ENCODE assay signal across 11 cellular contexts in genomic region chr4:6279582-6280289, GRCh38.
"Had no signal": no experiment of that assay in that cellular context is flagged by ENCODE, and none has a peak within 500 bp of the region (broad histone marks: within the 10 kb centered on the region; RNA-seq: fewer than 3 reads in every experiment).

No MANE protein-coding gene starts in this region.

- H3K4me3 ChIP-seq: lung, psoas muscle had no signal

- DNase-seq: activated CD4-positive, alpha-beta T cell treated with anti-CD3 and anti-CD28 coated beads for 48 hours; activated CD8-positive, alpha-beta memory T cell treated with anti-CD3 and anti-CD28 coated beads, Interleukin-2, amount 50 U/mL, for 48 hours; activated naive CD8-positive, alpha-beta T cell treated with anti-CD3 and anti-CD28 coated beads, Interleukin-2, amount 10 ng/mL, durations not matched to agents 7 days and 5 days; anterior cingulate cortex; naive thymus-derived CD4-positive, alpha-beta T cell; psoas muscle; stimulated activated CD4-positive, alpha-beta T cell treated with anti-CD3 and anti-CD28 coated beads, Interleukin-4, amount 100 ng/mL, for 1 hour had no signal

- H3K27ac ChIP-seq: psoas muscle had no signal

- FAIRE-seq: bronchial epithelial cell, frontal cortex had no signal

- H3K4me1 ChIP-seq: psoas muscle had no signal

- H3K4me2 ChIP-seq: SK-N-SH had no signal

- H3K9ac ChIP-seq: SK-N-SH had no signal

- H3K9me3 ChIP-seq: psoas muscle, SK-N-SH had no signal
